ENCODE assay signal across 8 cellular contexts in the genomic region with DNA sequence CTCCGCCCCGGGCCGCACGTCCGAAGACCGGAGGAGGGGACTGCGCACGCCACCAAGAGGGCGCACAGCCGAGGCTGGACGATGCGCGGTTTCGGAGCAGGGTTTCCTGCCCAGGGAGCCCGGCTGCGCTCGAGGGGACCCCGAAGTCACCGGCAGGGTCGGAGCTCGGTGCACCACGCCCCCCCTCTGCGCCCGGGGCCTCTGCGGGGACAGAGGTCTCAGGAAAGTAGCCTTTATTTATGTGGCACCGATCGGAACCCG.
DNase-seq lines count a peak whose midpoint lies in the region; ATAC-seq and TF ChIP-seq lines count a peak whose summit lies in the region.

No MANE protein-coding gene starts in this region.

- intact Hi-C loops in CD4-positive, alpha-beta T cell (cut with DNase I, micrococcal nuclease): loop anchor here (2.0 to 10.0 kb wide), 4 partner anchors 40 to 408 kb away; partner anchors contain the start of gene GPR18 (in 1 of the 2)
- intact Hi-C loops in sigmoid colon (cut with DNase I): loop anchor here (5.0 to 10.0 kb wide), 3 partner anchors 109 to 202 kb away; partner anchors contain the start of genes DOCK9 and UBAC2

- TF ChIP-seq CTCF in CD4-positive, alpha-beta T cell (IDR thresholded peaks at IDR 0.05): no peak
- TF ChIP-seq CTCF in cardiac muscle cell (IDR thresholded peaks at IDR 0.05; ENCODE audit: low read depth, low read length): no peak
- no peak for TF ChIP-seq CTCF in sigmoid colon (IDR thresholded peaks at IDR 0.05)
- no peak for TF ChIP-seq CTCF in glutamatergic neuron (IDR thresholded peaks at IDR 0.05; ENCODE audit: partially characterized antibody, unreplicated experiment)

- POLR2A ChIA-PET in CD4-positive, alpha-beta T cell (lab: Charles Lee): interaction anchor here (0.6 to 5.4 kb wide), 30 partner anchors 8 to 1653 kb away, joined by 3 to 113 read pairs (median 4); partner anchors contain the start of genes GPR18, RAP2A, TM9SF2 and UBAC2

- peak overlapping the region; percentile 99 for H3K27ac ChIP-seq in CD4-positive, alpha-beta T cell (ENCODE audit: low read depth, low read length)
- peak overlapping the region; percentile 63 for H3K27ac ChIP-seq in cardiac muscle cell
- H3K27ac ChIP-seq in sigmoid colon: peak overlapping the region; percentile 87 to 99 (median 96)

- TF ChIP-seq POLR2A in sigmoid colon (IDR thresholded peaks at IDR 0.05): no peak

- H3K27me3 ChIP-seq in CD4-positive, alpha-beta T cell (ENCODE audit: control insufficient read depth, insufficient read depth, low read length): no peaks in the 10 kb centered on the region
- H3K27me3 ChIP-seq in cardiac muscle cell (peaks cover 20% of the 10 kb centered on the region), sigmoid colon (no peaks in the 10 kb centered on the region)

- peak overlapping the region; percentile 11 for H3K4me3 Mint-ChIP-seq in CD4-positive, alpha-beta T cell
- no peak overlapping the region for H3K4me3 Mint-ChIP-seq in glutamatergic neuron (ENCODE audit: unreplicated experiment)

- WGBS in sigmoid colon, 2 donors: 0 to 1% methylated on average over 28 of the region's 28 CpGs

- no peak for ATAC-seq in CD4-positive, alpha-beta T cell (ENCODE audit: poor library complexity)
- ATAC-seq in GM21515 (IDR thresholded peaks at IDR 0.05; ENCODE audit: unreplicated experiment): peak; percentile 17

- H3K9me3 ChIP-seq in CD4-positive, alpha-beta T cell (ENCODE audit: control insufficient read depth, low read length): no peaks in the 10 kb centered on the region
- no peaks in the 10 kb centered on the region for H3K9me3 ChIP-seq in cardiac muscle cell (ENCODE audit: low read depth)
- no peaks in the 10 kb centered on the region for H3K9me3 ChIP-seq in sigmoid colon

- CTCF ChIA-PET in CD4-positive, alpha-beta T cell (lab: Charles Lee): interaction anchor here (0.8 to 2.9 kb wide), 7 partner anchors 20 to 183 kb away, joined by 3 to 12 read pairs (median 8); no protein-coding TSS in a partner anchor

- no peak for TF ChIP-seq EP300 in sigmoid colon (IDR thresholded peaks at IDR 0.05)

- peaks cover 17% of the 10 kb centered on the region for H3K4me1 ChIP-seq in cardiac muscle cell (ENCODE audit: low read depth)
- H3K4me1 ChIP-seq in sigmoid colon: peaks cover 0 to 30% (median 13%) of the 10 kb centered on the region in 4 donors

- peak in 9 of 10 experiments; percentile 19 to 58 (median 35) for DNase-seq in CD4-positive, alpha-beta T cell
- DNase-seq in LHCN-M2 (ENCODE audit: low read depth) (peak; percentile 23), cardiac muscle cell (ENCODE audit: low read depth in 1 of 2, low spot score in 1 of 2) (no peak), sigmoid colon (peak; percentile 74), glutamatergic neuron (no peak), NCI-H2029 treated with DMSO at 0.1 percent for 48 hours (lab: John Stamatoyannopoulos, UW) (no peak)
- peak; percentile 65 to 68 for DNase-seq in activated T-cell treated with anti-CD3 and anti-CD28 coated beads, Interleukin-2, amount 50 U/mL, for 48 hours

- no peaks in the 10 kb centered on the region for H3K9me3 Mint-ChIP-seq in CD4-positive, alpha-beta T cell
- H3K9me3 Mint-ChIP-seq in glutamatergic neuron (ENCODE audit: unreplicated experiment): peaks cover 7% of the 10 kb centered on the region

- H3K4me3 ChIP-seq in cardiac muscle cell: peak overlapping the region; percentile 56
- H3K4me3 ChIP-seq in sigmoid colon: peak overlapping the region; percentile 71 to 87 (median 85)

- H3K36me3 Mint-ChIP-seq in CD4-positive, alpha-beta T cell (ENCODE audit: low read depth): peaks cover 24% of the 10 kb centered on the region
- no peaks in the 10 kb centered on the region for H3K36me3 Mint-ChIP-seq in glutamatergic neuron (ENCODE audit: unreplicated experiment)

- no peaks in the 10 kb centered on the region for H3K27me3 Mint-ChIP-seq in CD4-positive, alpha-beta T cell
- H3K27me3 Mint-ChIP-seq in glutamatergic neuron (ENCODE audit: unreplicated experiment): peaks cover 15% of the 10 kb centered on the region

- no peak overlapping the region for H3K27ac Mint-ChIP-seq in CD4-positive, alpha-beta T cell
- H3K27ac Mint-ChIP-seq in glutamatergic neuron (ENCODE audit: unreplicated experiment): no peak overlapping the region

- H3K36me3 ChIP-seq in cardiac muscle cell: no peaks in the 10 kb centered on the region
- H3K36me3 ChIP-seq in sigmoid colon: no peaks in the 10 kb centered on the region

- H3K4me1 Mint-ChIP-seq in CD4-positive, alpha-beta T cell (ENCODE audit: low read depth): peaks cover 48% of the 10 kb centered on the region
- H3K4me1 Mint-ChIP-seq in glutamatergic neuron (ENCODE audit: low read depth, unreplicated experiment): peaks cover 5% of the 10 kb centered on the region

Comparison
In these comparisons a context has a peak if more than half of its experiments do, and no peak if none do; other contexts are left out.
1. DNase-seq: peak in CD4-positive, alpha-beta T cell (9 of 10), LHCN-M2 (single experiment), activated T-cell treated with anti-CD3 and anti-CD28 coated beads, Interleukin-2, amount 50 U/mL, for 48 hours (2 of 2) and sigmoid colon (single experiment); none in cardiac muscle cell (0 of 2), glutamatergic neuron (single experiment) and NCI-H2029 treated with DMSO at 0.1 percent for 48 hours (single experiment).
2. Peak in every context shown above with its lines, with median percentiles within 50 percentile points of each other: H3K27ac ChIP-seq.